ENCODE assay signal across 14 cellular contexts in the genomic region with DNA sequence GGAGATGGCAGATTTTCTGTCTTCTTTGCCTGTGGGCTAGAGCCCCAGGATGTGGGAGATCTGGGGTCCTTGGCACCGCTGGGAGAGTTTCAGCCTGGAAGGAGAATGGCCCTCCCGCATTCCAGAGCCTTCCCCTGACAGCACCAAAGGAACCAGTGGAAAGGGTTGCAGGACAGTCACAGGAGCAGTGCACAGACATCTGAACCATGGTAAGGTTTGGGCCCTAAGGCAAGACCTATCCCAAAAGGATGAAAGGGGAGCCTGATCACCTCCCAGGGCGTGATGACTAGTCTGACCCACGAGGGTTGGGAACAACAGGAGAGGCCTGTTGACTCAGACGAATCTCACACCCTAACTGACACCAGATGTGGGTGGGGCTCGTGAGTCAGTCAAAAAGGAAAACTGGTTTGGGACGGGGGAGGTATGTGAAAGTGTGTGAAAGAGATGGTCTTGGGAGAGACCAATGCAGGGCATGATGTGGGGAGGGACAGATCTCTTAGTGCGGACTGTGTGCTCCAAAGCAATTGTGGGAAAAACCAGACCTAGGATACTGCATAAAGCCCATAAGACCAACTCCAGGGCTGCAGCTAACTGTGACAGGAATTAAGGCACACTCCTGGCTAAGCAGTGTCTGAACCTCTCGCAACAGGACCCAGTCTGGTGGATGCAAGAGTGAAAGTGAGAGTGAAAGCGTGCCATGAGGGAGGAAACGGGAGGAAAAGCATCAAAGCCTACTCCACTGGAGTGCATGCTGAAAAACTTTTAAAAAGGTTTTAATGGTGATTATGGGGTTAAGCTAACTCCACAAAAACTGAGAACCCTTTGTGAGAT. TPM values are rescaled to one million over a fixed set of nuclear protein-coding genes. Genes with fewer than 3 reads are reported as not detected.
DNase-seq lines count a peak whose midpoint lies in the region; FAIRE-seq and TF ChIP-seq lines count a peak whose summit lies in the region.
"Had no signal": no experiment of that assay in that cellular context is flagged by ENCODE, and none has a peak within 500 bp of the region (broad histone marks: within the 10 kb centered on the region; RNA-seq: fewer than 3 reads in every experiment).

No MANE protein-coding gene starts in this region.

- H3K27ac ChIP-seq in suprapubic skin (peak overlapping the region; percentile 38), small intestine (ENCODE audit: low read depth in 1 of 2, low read length in 1 of 2) (no peak overlapping the region)
- H3K27ac ChIP-seq: KMS-11, ovary had no signal

- TF ChIP-seq EP300 in suprapubic skin (IDR thresholded peaks at IDR 0.05): no peak

- DNase-seq in stimulated activated CD4-positive, alpha-beta T cell treated with anti-CD3 and anti-CD28 coated beads, Interleukin-4, amount 100 ng/mL, for 24 hours: peak; percentile 7
- DNase-seq in stimulated activated CD4-positive, alpha-beta T cell treated with anti-CD3 and anti-CD28 coated beads, Interleukin-4, amount 100 ng/mL, for 4 hours: no peak
- DNase-seq in MV-4-11 (lab: John Stamatoyannopoulos, UW) (peak; percentile 10), epithelial cell of esophagus (ENCODE audit: low read depth) (peak; percentile 98), suprapubic skin (ENCODE audit: low spot score in 2 of 2) (no peak), small intestine (no peak), GM13976 (ENCODE audit: low spot score) (no peak)
- DNase-seq in activated T-cell treated with anti-CD3 and anti-CD28 coated beads, Interleukin-2, amount 50 U/mL, for 48 hours: no peak
- DNase-seq: activated naive CD4-positive, alpha-beta T cell treated with anti-CD3 and anti-CD28 coated beads, Interleukin-2, amount 50 U/mL, for 16 hours; DND-41; ovary had no signal

- TF ChIP-seq POLR2A in suprapubic skin (IDR thresholded peaks at IDR 0.05): no peak

- FAIRE-seq in small intestine (lab: Jason Lieb, UNC): no peak

- no peak for TF ChIP-seq CTCF in epithelial cell of esophagus (IDR thresholded peaks at IDR 0.05; ENCODE audit: insufficient read depth, low read depth, low read length, missing control alignments)
- TF ChIP-seq CTCF in suprapubic skin (IDR thresholded peaks at IDR 0.05): no peak
- no peak for TF ChIP-seq CTCF in GM13976 (IDR thresholded peaks at IDR 0.05; ENCODE audit: borderline replicate concordance, control extremely low read depth, extremely low read depth, insufficient read depth, missing control alignments)

- H3K27me3 ChIP-seq in suprapubic skin: no peaks in the 10 kb centered on the region
- no peaks in the 10 kb centered on the region for H3K27me3 ChIP-seq in small intestine (ENCODE audit: control insufficient read depth in 2 of 2, insufficient read depth in 2 of 2, low read length in 2 of 2)
- H3K27me3 ChIP-seq: ovary had no signal

- H3K9me3 ChIP-seq in suprapubic skin (no peaks in the 10 kb centered on the region), small intestine (ENCODE audit: control insufficient read depth, low read depth) (no peaks in the 10 kb centered on the region)
- H3K9me3 ChIP-seq: ovary had no signal

- H3K36me3 ChIP-seq in suprapubic skin (no peaks in the 10 kb centered on the region), small intestine (ENCODE audit: control insufficient read depth in 2 of 2, insufficient read depth in 2 of 2, low read length in 2 of 2) (no peaks in the 10 kb centered on the region)
- H3K36me3 ChIP-seq: ovary had no signal

- WGBS in suprapubic skin: 52% methylated on average over 11 of the region's 11 CpGs
- WGBS in small intestine, 3 donors: 62 to 75% (median 63%) methylated on average over 11 of the region's 11 CpGs

- in situ Hi-C loops in GM13976 (cut with MboI; ENCODE audit: low sequenced_read_pairs, unreplicated experiment): no loop called here

- H3K4me3 ChIP-seq in epithelial cell of esophagus (ENCODE audit: low read length) (no peak overlapping the region), suprapubic skin (no peak overlapping the region), small intestine (ENCODE audit: low read depth in 1 of 2, low read length in 2 of 2) (no peak overlapping the region)
- H3K4me3 ChIP-seq: ovary had no signal

- H3K4me1 ChIP-seq in suprapubic skin: no peaks in the 10 kb centered on the region
- no peaks in the 10 kb centered on the region for H3K4me1 ChIP-seq in small intestine (ENCODE audit: control insufficient read depth in 2 of 2, insufficient read depth in 1 of 2, low read depth in 1 of 2, low read length in 1 of 2)

RNA-seq across cellular contexts. Expression of a gene that starts 39.1 kb away (rescaled TPM):
- under 1 TPM in 2 of 4 donors, not detected in 2; 0.36 to 0.42 TPM for total RNA-seq in suprapubic skin
- not detected for polyA plus RNA-seq in small intestine
- total RNA-seq: cerebellum; T-helper 1 cell treated with Interleukin-12 subunit alpha and Interleukin-12 subunit beta and Interleukin-4 antibody, amounts not matched to agents 30 ng/mL and 1 ng/mL, for 36 hours had no signal
- polyA plus RNA-seq: ovary had no signal

Comparison
In these comparisons a context has a peak if more than half of its experiments do, and no peak if none do; other contexts are left out.
1. DNase-seq: peak in stimulated activated CD4-positive, alpha-beta T cell treated with anti-CD3 and anti-CD28 coated beads, Interleukin-4, amount 100 ng/mL, for 24 hours (single experiment), MV-4-11 (single experiment) and epithelial cell of esophagus (single experiment); none in stimulated activated CD4-positive, alpha-beta T cell treated with anti-CD3 and anti-CD28 coated beads, Interleukin-4, amount 100 ng/mL, for 4 hours (0 of 2), suprapubic skin (0 of 2), small intestine (single experiment), activated T-cell treated with anti-CD3 and anti-CD28 coated beads, Interleukin-2, amount 50 U/mL, for 48 hours (0 of 2) and GM13976 (single experiment).